Comparison of ENCODE assay signal across 8 cellular contexts in genomic region chr10:95290446-95290800, GRCh38. TPM values are rescaled to one million over a fixed set of nuclear protein-coding genes. Genes with fewer than 3 reads are reported as not detected.
A peak's percentile ranks its signal among the peaks of the same experiment; 100 is the strongest.
DNase-seq lines count a peak whose midpoint lies in the region; ATAC-seq lines count a peak whose summit lies in the region.

No MANE protein-coding gene starts in this region.

- no peak overlapping the region for H3K27ac Mint-ChIP-seq in T-helper 17 cell

- peaks cover 5% of the 10 kb centered on the region for H3K36me3 Mint-ChIP-seq in T-helper 17 cell (ENCODE audit: low read depth)

- peaks cover 70% of the 10 kb centered on the region for H3K27me3 Mint-ChIP-seq in T-helper 17 cell

- intact Hi-C loops in Right ventricle myocardium superior (cut with DNase I): loop anchor here (5.0 kb wide), 1 partner anchor 43 kb away; no protein-coding TSS in a partner anchor
- intact Hi-C loops in sciatic nerve (cut with DNase I): no loop called here

- H3K4me1 Mint-ChIP-seq in T-helper 17 cell: peaks cover 15% of the 10 kb centered on the region

- H3K4me3 Mint-ChIP-seq in T-helper 17 cell: peak overlapping the region; percentile 80

- no peaks in the 10 kb centered on the region for H3K9me3 ChIP-seq in T-helper 17 cell (ENCODE audit: control insufficient read depth, low read length, poor library complexity, severe bottlenecking)

- DNase-seq in ELR (ENCODE audit: low read depth) (peak; percentile 37), T-helper 17 cell (no peak), Right ventricle myocardium superior (no peak), sciatic nerve (ENCODE audit: low spot score) (no peak), midbrain (lab: John Stamatoyannopoulos, UW) (no peak), Ammon's horn (ENCODE audit: low spot score) (no peak)

- ATAC-seq in HG02610 (IDR thresholded peaks at IDR 0.05; ENCODE audit: unreplicated experiment) (peak; percentile 4), T-helper 17 cell (peak; percentile 18), Right ventricle myocardium superior (ENCODE audit: poor library complexity) (peak; percentile 30), sciatic nerve (peak; percentile 18), HG03378 (IDR thresholded peaks at IDR 0.05; ENCODE audit: unreplicated experiment) (no peak)

RNA-seq across cellular contexts. Expression of gene PDLIM1, which starts 0.4 kb away (rescaled TPM):
- 10 to 100 TPM in 1 of 2 donors, 1 to 10 TPM in 1; 8.3 to 44.4 TPM for total RNA-seq in T-helper 17 cell
- 226 TPM for total RNA-seq in Right ventricle myocardium superior
- 138 TPM for total RNA-seq in sciatic nerve
